25 cellular contexts compared by ENCODE assay signal in the genomic region with DNA sequence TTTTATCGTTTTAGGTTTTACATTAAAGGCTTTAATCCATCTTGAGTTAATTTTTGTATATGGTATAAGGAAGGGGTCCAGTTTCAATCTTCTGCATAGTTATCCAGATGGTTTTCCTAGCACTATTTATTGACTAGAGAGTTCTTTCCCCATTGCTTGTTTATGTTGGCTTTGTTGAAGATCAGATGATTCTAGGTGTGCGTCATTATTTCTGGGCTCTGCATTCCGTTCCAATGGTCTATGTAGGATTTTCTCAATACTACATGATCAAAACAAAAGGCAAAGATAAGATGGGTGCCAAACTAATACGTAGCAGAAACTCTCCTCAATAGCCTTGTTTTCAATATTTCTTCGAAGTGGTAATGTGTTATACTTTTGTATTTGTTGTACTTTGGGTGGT. TPM values are rescaled to one million over a fixed set of nuclear protein-coding genes. Genes with fewer than 3 reads are reported as not detected.
DNase-seq lines count a peak whose midpoint lies in the region; FAIRE-seq and TF ChIP-seq lines count a peak whose summit lies in the region.
"Had no signal": no experiment of that assay in that cellular context is flagged by ENCODE, and none has a peak within 500 bp of the region (broad histone marks: within the 10 kb centered on the region; RNA-seq: fewer than 3 reads in every experiment).

No MANE protein-coding gene starts in this region.

- no peak overlapping the region for H3K4me3 Mint-ChIP-seq in Caco-2 (ENCODE audit: unreplicated experiment)
- H3K4me3 Mint-ChIP-seq: CD14-positive monocyte; CD4-positive, alpha-beta T cell; CD8-positive, alpha-beta memory T cell had no signal

- H3K27me3 ChIP-seq in breast epithelium (peaks cover 0 to 4% of the 10 kb centered on the region in 2 donors), Caco-2 (replicated peaks; ENCODE audit: control insufficient read depth, insufficient read depth, low read length) (no peaks in the 10 kb centered on the region), SJCRH30 (no peaks in the 10 kb centered on the region; the same call in 1 of the 2 replicates)
- H3K27me3 ChIP-seq: BE2C; BLaER1 treated with 17β-estradiol and CSF1 and Interleukin-3, amounts not matched to agents 10 nM and 100 nM had no signal

- H3K9me3 ChIP-seq in breast epithelium (peaks cover 0 to 8% of the 10 kb centered on the region in 2 donors), Caco-2 (no peaks in the 10 kb centered on the region), SJCRH30 (replicated peaks) (no peaks in the 10 kb centered on the region)
- H3K9me3 ChIP-seq: BE2C had no signal

- no peak for TF ChIP-seq CTCF in fibroblast of the aortic adventitia (IDR thresholded peaks at IDR 0.05; ENCODE audit: insufficient read depth, low read length)
- no peak for TF ChIP-seq CTCF in breast epithelium (IDR thresholded peaks at IDR 0.05)
- TF ChIP-seq CTCF in Caco-2 (IDR thresholded peaks at IDR 0.05; ENCODE audit: insufficient read depth in 1 of 2, low read depth in 1 of 2, low read length in 1 of 2, severe bottlenecking in 1 of 2, unreplicated experiment in 1 of 2), result no peak

- H3K36me3 ChIP-seq in breast epithelium (no peaks in the 10 kb centered on the region), Caco-2 (ENCODE audit: control insufficient read depth, insufficient read depth, low read length) (no peaks in the 10 kb centered on the region), SJCRH30 (no peaks in the 10 kb centered on the region)
- H3K36me3 ChIP-seq: BE2C; BLaER1 treated with 17β-estradiol and CSF1 and Interleukin-3, amounts not matched to agents 10 nM and 100 nM had no signal

- BruUV-seq in Caco-2 (replicated peaks; lab: Mats Ljungman, UMichigan), result no TSS peak

- H3K4me1 Mint-ChIP-seq in Caco-2 (ENCODE audit: low read depth, unreplicated experiment), result no peaks in the 10 kb centered on the region
- H3K4me1 Mint-ChIP-seq: CD14-positive monocyte; CD8-positive, alpha-beta memory T cell had no signal

- no peak overlapping the region for H3K27ac ChIP-seq in breast epithelium
- H3K27ac ChIP-seq in SJCRH30, result no peak overlapping the region
- H3K27ac ChIP-seq: A549; BLaER1 treated with 17β-estradiol and CSF1 and Interleukin-3, amounts not matched to agents 10 nM and 100 nM had no signal

- H3K36me3 Mint-ChIP-seq in Caco-2 (ENCODE audit: insufficient read depth, unreplicated experiment), result no peaks in the 10 kb centered on the region
- H3K36me3 Mint-ChIP-seq: CD14-positive monocyte; CD8-positive, alpha-beta memory T cell had no signal

- DNase-seq in H54 (ENCODE audit: insufficient read length, low spot score), result no peak
- peak; percentile 28 to 52 for DNase-seq in dermis microvascular lymphatic vessel endothelial cell (ENCODE audit: low read depth in 2 of 2)
- DNase-seq in fibroblast of the aortic adventitia (ENCODE audit: low read depth), result peak; percentile 14
- DNase-seq in breast epithelium (ENCODE audit: low spot score in 2 of 2), result no peak
- DNase-seq in Caco-2, result no peak
- no peak for DNase-seq in SJCRH30
- DNase-seq: 8988T; ACHN; AML-193; BE2C; Calu3; CD4-positive, alpha-beta T cell; CD8-positive, alpha-beta memory T cell; DMS53; DMS79 treated with DMSO at 0.1 percent for 48 hours; GF-D8; GOT3; H7; HCEC 1CT had no signal

- intact Hi-C loops in breast epithelium (cut with DNase I; ENCODE audit: low total_unique reads) (no loop called here), Caco-2 (cut with micrococcal nuclease; ENCODE audit: unreplicated experiment) (no loop called here)

- peak; percentile 55 for FAIRE-seq in H54 (lab: Jason Lieb, UNC)
- FAIRE-seq: GM12891, GM18507 had no signal

- POLR2A ChIA-PET in Caco-2 (lab: Charles Lee), result no interaction called here

- TF ChIP-seq POLR2A in H54 (IDR thresholded peaks at IDR 0.05; ENCODE audit: low read depth, low read length) (no peak), breast epithelium (IDR thresholded peaks at IDR 0.05) (no peak)

- H3K27me3 Mint-ChIP-seq in Caco-2 (ENCODE audit: insufficient read depth, unreplicated experiment), result peaks cover 13% of the 10 kb centered on the region

- H3K27ac Mint-ChIP-seq in Caco-2 (ENCODE audit: unreplicated experiment), result no peak overlapping the region
- H3K27ac Mint-ChIP-seq: CD14-positive monocyte; CD4-positive, alpha-beta T cell; CD8-positive, alpha-beta memory T cell had no signal

- H3K9me3 Mint-ChIP-seq in Caco-2 (ENCODE audit: unreplicated experiment), result no peaks in the 10 kb centered on the region
- H3K9me3 Mint-ChIP-seq: CD4-positive, alpha-beta T cell had no signal

- CTCF ChIA-PET in Caco-2 (lab: Charles Lee), result no interaction called here

- H3K4me3 ChIP-seq in fibroblast of the aortic adventitia (ENCODE audit: low read depth, low read length) (no peak overlapping the region), breast epithelium (no peak overlapping the region), Caco-2 (ENCODE audit: low read depth, low read length) (no peak overlapping the region), SJCRH30 (no peak overlapping the region)
- H3K4me3 ChIP-seq: A549; BLaER1 treated with 17β-estradiol and CSF1 and Interleukin-3, amounts not matched to agents 10 nM and 100 nM had no signal

- no peaks in the 10 kb centered on the region for H3K4me1 ChIP-seq in breast epithelium
- no peaks in the 10 kb centered on the region for H3K4me1 ChIP-seq in Caco-2
- H3K4me1 ChIP-seq in SJCRH30, result no peaks in the 10 kb centered on the region
- H3K4me1 ChIP-seq: A549; BE2C; BLaER1 treated with 17β-estradiol and CSF1 and Interleukin-3, amounts not matched to agents 10 nM and 100 nM had no signal

RNA-seq across cellular contexts. Expression of a gene that starts 14.3 kb away (rescaled TPM):
- total RNA-seq in dermis microvascular lymphatic vessel endothelial cell (not detected in 2 replicates), fibroblast of the aortic adventitia (ENCODE audit: low replicate concordance) (not detected in 2 replicates), breast epithelium (10 to 100 TPM in 2 of 3 donors, 1 to 10 TPM in 1; 4.5 to 48.0 (median 24.3) TPM), Caco-2 (2022) (not detected in 2 replicates)
- not detected in 2 replicates for total RNA-seq in SJCRH30 (2014; rRNA removed; shearing (Covaris generic))
- total RNA-seq: G401 had no signal

Comparison
In these comparisons a context has a peak if more than half of its experiments do, and no peak if none do; other contexts are left out.
1. DNase-seq: peak in dermis microvascular lymphatic vessel endothelial cell (2 of 2) and fibroblast of the aortic adventitia (single experiment); none in H54 (single experiment), breast epithelium (0 of 2), Caco-2 (0 of 2) and SJCRH30 (0 of 2).